In the genomic region with DNA sequence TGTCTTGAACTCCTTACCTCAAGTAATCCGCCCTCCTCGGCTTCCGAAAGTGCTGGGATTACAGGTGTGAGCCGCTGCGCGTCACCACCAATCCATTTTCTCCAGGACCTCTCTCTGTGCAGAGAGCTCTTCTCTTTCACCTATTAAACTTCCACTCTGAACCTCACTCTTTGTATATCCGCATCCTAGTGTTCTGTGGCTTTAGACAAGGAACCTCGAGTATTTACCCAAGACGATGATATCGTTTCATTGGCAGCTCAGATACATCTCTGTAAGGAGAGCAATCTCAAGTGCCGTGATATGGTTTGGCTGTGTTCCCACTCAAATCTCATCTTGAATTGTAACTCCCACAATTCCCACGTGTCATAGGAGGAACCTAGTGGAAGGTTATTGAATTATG, we compare ENCODE assay signal across 15 cellular contexts.
"Had no signal": no experiment of that assay in that cellular context is flagged by ENCODE, and none has a peak within 500 bp of the region (broad histone marks: within the 10 kb centered on the region; RNA-seq: fewer than 3 reads in every experiment).

No MANE protein-coding gene starts in this region.

- H3K27ac Mint-ChIP-seq: activated B cell treated with CpG ODN at 0.5 μM for 24 hours; activated CD4-positive, alpha-beta T cell treated with anti-CD3 and anti-CD28 coated beads, Interleukin-2, amount 10 ng/mL, durations not matched to agents 24 days and 14 days; activated naive CD4-positive, alpha-beta T cell treated with anti-CD3 and anti-CD28 coated beads, Interleukin-2, amount 10 ng/mL, durations not matched to agents 7 days and 5 days; activated T-helper 17 cell treated with anti-CD3 and anti-CD28 coated beads, Interleukin-2, amount 50 U/mL, for 72 hours; T-helper 1 cell treated with Interleukin-12 subunit alpha and Interleukin-12 subunit beta and Interleukin-4 antibody, amounts not matched to agents 30 μg/mL and 1 μg/mL, for 36 hours had no signal

- DNase-seq: activated B cell treated with CpG ODN at 0.5 μM for 24 hours; activated CD4-positive, alpha-beta T cell treated with anti-CD3 and anti-CD28 coated beads, Interleukin-2, amount 10 ng/mL, durations not matched to agents 24 days and 14 days; activated naive CD4-positive, alpha-beta T cell treated with anti-CD3 and anti-CD28 coated beads, Interleukin-2, amount 10 ng/mL, durations not matched to agents 7 days and 5 days; adrenal gland; body of pancreas; esophagus squamous epithelium; foreskin fibroblast; heart right ventricle; islet precursor cell; left ventricle myocardium inferior; stimulated activated naive CD4-positive, alpha-beta T cell treated with Interleukin-2 at 50 U/mL for 16 hours; trophoblast cell had no signal

- H3K27me3 Mint-ChIP-seq: activated T-helper 17 cell treated with anti-CD3 and anti-CD28 coated beads, Interleukin-2, amount 50 U/mL, for 72 hours had no signal

- H3K4me3 Mint-ChIP-seq: activated B cell treated with CpG ODN at 0.5 μM for 24 hours; activated CD4-positive, alpha-beta T cell treated with anti-CD3 and anti-CD28 coated beads, Interleukin-2, amount 10 ng/mL, durations not matched to agents 24 days and 14 days; activated naive CD4-positive, alpha-beta T cell treated with anti-CD3 and anti-CD28 coated beads, Interleukin-2, amount 10 ng/mL, durations not matched to agents 7 days and 5 days; activated T-helper 17 cell treated with anti-CD3 and anti-CD28 coated beads, Interleukin-2, amount 50 U/mL, for 72 hours; T-helper 1 cell treated with Interleukin-12 subunit alpha and Interleukin-12 subunit beta and Interleukin-4 antibody, amounts not matched to agents 30 μg/mL and 1 μg/mL, for 36 hours had no signal

- ATAC-seq: activated T-helper 17 cell treated with anti-CD3 and anti-CD28 coated beads, Interleukin-2, amount 50 U/mL, for 72 hours; body of pancreas; heart right ventricle; sciatic nerve had no signal
